ENCODE assay signal across 23 cellular contexts in the genomic region with DNA sequence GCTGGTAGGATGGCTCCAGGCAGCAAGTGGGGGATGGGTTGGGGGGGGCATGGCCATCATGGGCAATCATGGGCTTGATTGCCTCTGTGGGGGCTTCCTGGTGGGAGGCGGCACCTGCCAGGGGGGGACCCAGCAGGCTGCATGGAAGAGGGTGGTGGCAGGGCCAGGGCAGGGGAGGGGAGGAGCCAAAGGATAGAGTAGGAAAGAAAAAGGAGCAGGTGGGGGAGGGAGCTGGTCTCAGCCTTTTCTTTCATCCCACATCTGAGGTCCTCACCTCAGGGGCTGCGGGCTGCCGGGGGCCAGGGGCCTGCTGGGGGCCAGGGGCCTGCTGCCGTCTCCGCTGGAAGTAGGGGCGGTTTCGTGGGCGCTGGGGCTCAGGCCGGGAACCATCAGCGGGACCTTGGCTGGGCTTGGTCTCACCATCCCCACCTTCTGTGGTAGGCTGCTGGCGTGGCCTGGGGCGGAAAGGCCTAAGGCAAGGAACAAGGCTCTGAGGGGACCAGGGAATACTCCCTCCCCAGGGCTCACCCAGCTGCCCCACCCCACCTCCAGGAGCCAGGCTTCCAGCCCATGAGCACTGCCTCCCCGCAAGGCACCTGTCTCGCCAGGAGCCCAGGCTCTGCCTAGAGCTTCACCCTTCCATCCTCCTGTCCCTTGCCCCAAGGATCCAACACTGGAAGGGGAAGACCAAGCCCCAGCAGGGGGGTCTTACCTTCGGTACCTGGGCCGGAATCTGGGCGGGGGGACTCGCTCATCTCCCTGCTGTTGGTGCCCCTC. TPM values are rescaled to one million over a fixed set of nuclear protein-coding genes. Genes with fewer than 3 reads are reported as not detected.
"Had no signal": no experiment of that assay in that cellular context is flagged by ENCODE, and none has a peak within 500 bp of the region (broad histone marks: within the 10 kb centered on the region; RNA-seq: fewer than 3 reads in every experiment).

No MANE protein-coding gene starts in this region.

- H3K4me1 ChIP-seq: foreskin keratinocyte, upper lobe of right lung had no signal

- H3K9me3 ChIP-seq: colonic mucosa, prostate gland, stomach, thoracic aorta, upper lobe of right lung had no signal

- H3K36me3 ChIP-seq: colonic mucosa, prostate gland, thoracic aorta, upper lobe of right lung had no signal

- H3K27ac ChIP-seq: colonic mucosa, foreskin keratinocyte, hepatocyte, prostate gland, stomach, thoracic aorta, upper lobe of right lung had no signal

- H3K4me3 ChIP-seq: colonic mucosa, hepatocyte, prostate gland, stomach, thoracic aorta, upper lobe of right lung had no signal

- H3K27me3 ChIP-seq: hepatocyte had no signal

- DNase-seq: activated B cell treated with CpG ODN at 0.5 μM for 24 hours; activated CD4-positive, alpha-beta T cell treated with anti-CD3 and anti-CD28 coated beads, Interleukin-2, amount 10 ng/mL, durations not matched to agents 24 days and 14 days; activated CD8-positive, alpha-beta memory T cell treated with anti-CD3 and anti-CD28 coated beads, Interleukin-2, amount 50 U/mL, for 4 hours; activated CD8-positive, alpha-beta T cell treated with anti-CD3 and anti-CD28 coated beads, Interleukin-2, amount 10 ng/mL, durations not matched to agents 7 days and 5 days; activated gamma-delta T cell; activated T-cell treated with anti-CD3 and anti-CD28 coated beads, Interleukin-2, amount 50 U/mL, for 48 hours; central memory CD4-positive, alpha-beta T cell; colonic mucosa; foreskin keratinocyte; kidney; mesendoderm; occipital lobe; stimulated activated CD4-positive, alpha-beta T cell treated with anti-CD3 and anti-CD28 coated beads, Interleukin-12 subunit alpha, Interleukin-12 subunit beta, amount 100 ng/mL, for 4 hours; stimulated activated CD4-positive, alpha-beta T cell treated with anti-CD3 and anti-CD28 coated beads, Interleukin-2, amount 100 ng/mL, for 24 hours; stomach; SW 1271; upper lobe of right lung had no signal

- ATAC-seq: activated CD8-positive, alpha-beta T cell treated with anti-CD3 and anti-CD28 coated beads, Interleukin-2, amount 10 ng/mL, durations not matched to agents 7 days and 5 days; activated naive CD4-positive, alpha-beta T cell treated with anti-CD3 and anti-CD28 coated beads, Interleukin-2, amount 50 U/mL, for 72 hours; foreskin keratinocyte; natural killer cell treated with Interleukin-12 subunit alpha and Interleukin-12 subunit beta and Interleukin-15 and Interleukin-18, amount 100 ng/mL, for 72 hours; sciatic nerve; upper lobe of right lung had no signal

RNA-seq across cellular contexts. Expression of a gene that starts 5.0 kb away (rescaled TPM):
- total RNA-seq: natural killer cell treated with Interleukin-12 subunit alpha and Interleukin-12 subunit beta and Interleukin-15 and Interleukin-18, amount 100 ng/mL, for 72 hours; thoracic aorta; upper lobe of right lung had no signal

RNA-seq across cellular contexts. Expression of a gene that starts 7.9 kb away (rescaled TPM):
- total RNA-seq: activated B cell treated with CpG ODN at 0.5 μM for 24 hours; activated CD8-positive, alpha-beta T cell treated with anti-CD3 and anti-CD28 coated beads, Interleukin-2, amount 10 ng/mL, durations not matched to agents 7 days and 5 days had no signal
